In the genomic region with DNA sequence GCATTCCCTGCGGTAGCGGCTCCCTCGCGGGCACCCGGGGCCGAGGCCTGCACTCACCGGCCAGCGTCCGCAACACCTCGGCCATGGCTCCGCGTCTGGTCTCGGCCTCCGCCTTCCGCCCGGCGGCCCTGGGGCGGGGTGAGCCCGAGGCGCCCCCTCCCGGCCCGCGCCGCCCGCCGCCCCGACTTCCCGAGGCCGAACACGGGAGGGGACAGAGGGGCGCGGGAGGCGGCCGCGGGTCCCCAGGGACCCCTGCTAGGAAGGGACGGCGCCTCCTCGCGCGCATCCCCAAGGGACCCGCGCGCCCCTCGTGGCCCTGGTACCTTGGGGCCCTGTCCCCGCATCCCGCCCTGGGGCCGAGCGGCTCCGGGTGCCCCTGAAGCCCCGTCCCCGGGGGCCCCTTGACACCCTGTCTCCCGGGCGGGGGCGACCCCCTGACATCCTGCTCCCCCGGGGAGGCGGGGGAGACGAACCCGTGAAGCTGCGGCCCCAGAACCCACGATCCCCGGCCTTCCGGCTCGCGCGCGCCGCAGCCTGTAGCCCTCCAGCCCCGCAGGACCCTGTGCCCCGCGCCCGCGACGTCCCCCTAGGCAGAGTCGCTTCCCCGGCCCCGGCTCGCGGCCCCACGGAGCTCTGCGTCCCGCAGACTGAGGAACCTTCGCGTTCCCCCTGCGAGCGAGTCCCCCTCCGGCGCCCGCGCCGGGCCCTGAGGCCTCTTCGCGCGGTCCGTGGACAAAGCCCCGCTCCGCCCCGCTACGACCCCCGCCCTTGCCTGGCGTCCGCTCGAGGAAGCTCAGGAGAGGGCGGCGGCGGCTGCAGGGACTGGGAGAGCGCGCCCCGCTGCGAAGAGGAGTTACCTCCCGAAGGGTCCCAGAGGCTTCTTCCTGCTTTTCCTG, we compare ENCODE assay signal across 11 cellular contexts. TPM values are rescaled to one million over a fixed set of nuclear protein-coding genes. Genes with fewer than 3 reads are reported as not detected.
DNase-seq lines count a peak whose midpoint lies in the region; ATAC-seq, FAIRE-seq and TF ChIP-seq lines count a peak whose summit lies in the region.
"Had no signal": no experiment of that assay in that cellular context is flagged by ENCODE, and none has a peak within 500 bp of the region (broad histone marks: within the 10 kb centered on the region; RNA-seq: fewer than 3 reads in every experiment).

A gene (minus strand): TSS at position 97 of the 896 bp plus-strand sequence.

- no peaks in the 10 kb centered on the region for H3K9me1 ChIP-seq in K562 (ENCODE audit: control insufficient read depth, insufficient read depth, low read length)

- FAIRE-seq in K562 (lab: Jason Lieb, UNC) = no peak
- FAIRE-seq in kidney (lab: Jason Lieb, UNC) = no peak
- FAIRE-seq in small intestine (lab: Jason Lieb, UNC) = no peak

- peak; percentile 25 to 63 for TF ChIP-seq RAD21 in K562 (CRISPR knock-in tag; conservative IDR thresholded peaks at IDR 0.05 in 1 of 2, IDR thresholded peaks at IDR 0.05 in 1 of 2)

- no peaks in the 10 kb centered on the region for H3K9me3 ChIP-seq in GM23248 (ENCODE audit: low read depth)
- peaks cover 7% of the 10 kb centered on the region; the same call in 1 of the 2 replicates for H3K9me3 ChIP-seq in K562 (replicated peaks; ENCODE audit: control insufficient read depth, insufficient read depth, low read depth, low read length)
- no peaks in the 10 kb centered on the region for H3K9me3 ChIP-seq in kidney (ENCODE audit: control insufficient read depth in 1 of 2, low read length in 2 of 2)
- no peaks in the 10 kb centered on the region for H3K9me3 ChIP-seq in small intestine (ENCODE audit: control insufficient read depth, low read depth)
- no peaks in the 10 kb centered on the region for H3K9me3 ChIP-seq in effector memory CD4-positive, alpha-beta T cell (ENCODE audit: control insufficient read depth, low read length)

- H2AFZ ChIP-seq in GM23248 = no peak within 1 kb of the TSS
- peak within 1 kb of the TSS; percentile 81 for H2AFZ ChIP-seq in K562 (ENCODE audit: low read depth, low read length)

- H3K4me1 ChIP-seq in GM23248 (ENCODE audit: insufficient read depth) = no peaks in the 10 kb centered on the region
- H3K4me1 ChIP-seq in K562 (replicated peaks in 1 of 2; ENCODE audit: control insufficient read depth in 2 of 2, insufficient read depth in 2 of 2, low read length in 2 of 2) = peaks cover 41 to 42% of the 10 kb centered on the region in 2 experiments
- peaks cover 0 to 2% of the 10 kb centered on the region in 2 donors for H3K4me1 ChIP-seq in kidney (ENCODE audit: control insufficient read depth in 1 of 2, insufficient read depth in 1 of 2, low read depth in 1 of 2, low read length in 2 of 2)
- H3K4me1 ChIP-seq in small intestine (ENCODE audit: control insufficient read depth in 2 of 2, insufficient read depth in 1 of 2, low read depth in 1 of 2, low read length in 1 of 2) = no peaks in the 10 kb centered on the region
- H3K4me1 ChIP-seq in effector memory CD4-positive, alpha-beta T cell (ENCODE audit: control insufficient read depth, insufficient read depth, low read length, poor library complexity, severe bottlenecking) = peaks cover 6% of the 10 kb centered on the region

- TF ChIP-seq CTCF in K562 (IDR thresholded peaks at IDR 0.05 in 2 of 3, conservative IDR thresholded peaks at IDR 0.05 in 1 of 3; ENCODE audit: insufficient read depth in 2 of 3, low read depth in 1 of 3, low read length in 3 of 3) (peak; percentile 24 to 56 (median 45); a peak in 3 of 6 replicates), kidney (IDR thresholded peaks at IDR 0.05; ENCODE audit: borderline replicate concordance, extremely low read depth, insufficient read depth) (peak; percentile 41)

- peaks cover 70% of the 10 kb centered on the region for H3K27me3 Mint-ChIP-seq in activated T-cell treated with anti-CD3 and anti-CD28 coated beads, Interleukin-2, amount 50 U/mL, for 24 hours

- H3K4me1 Mint-ChIP-seq in activated T-cell treated with anti-CD3 and anti-CD28 coated beads, Interleukin-2, amount 50 U/mL, for 24 hours (ENCODE audit: low read depth) = peaks cover 2% of the 10 kb centered on the region

- H3K79me2 ChIP-seq in GM23248 (ENCODE audit: insufficient read depth) = no peaks in the 10 kb centered on the region
- H3K79me2 ChIP-seq in K562 (ENCODE audit: control insufficient read depth, insufficient read depth, low read length) = peaks cover 57% of the 10 kb centered on the region

- no peak for TF ChIP-seq EP300 in K562 (IDR thresholded peaks at IDR 0.05; ENCODE audit: low read length)

- no peaks in the 10 kb centered on the region for H3K9me3 Mint-ChIP-seq in activated T-cell treated with anti-CD3 and anti-CD28 coated beads, Interleukin-2, amount 50 U/mL, for 24 hours
- H3K9me3 Mint-ChIP-seq: activated naive CD8-positive, alpha-beta T cell treated with anti-CD3 and anti-CD28 coated beads, Interleukin-2, amount 50 U/mL, for 24 hours had no signal

- no peak within 1 kb of the TSS for H3K27ac Mint-ChIP-seq in activated T-cell treated with anti-CD3 and anti-CD28 coated beads, Interleukin-2, amount 50 U/mL, for 24 hours
- H3K27ac Mint-ChIP-seq: activated naive CD8-positive, alpha-beta T cell treated with anti-CD3 and anti-CD28 coated beads, Interleukin-2, amount 50 U/mL, for 24 hours had no signal

- no peaks in the 10 kb centered on the region for H3F3A ChIP-seq in GM23248 (ENCODE audit: insufficient read depth)

- peak; percentile 10 for DNase-seq in GM23248
- peak; percentile 74 to 89 (median 85) for DNase-seq in K562 (ENCODE audit: extremely low read depth in 1 of 4, low spot score in 3 of 4)
- no peak for DNase-seq in kidney
- DNase-seq in small intestine = peak; percentile 55
- no peak for DNase-seq in effector memory CD4-positive, alpha-beta T cell
- no peak for DNase-seq in NCI-H446 (lab: John Stamatoyannopoulos, UW)
- DNase-seq in effector CD4-positive, alpha-beta T cell = no peak
- no peak for DNase-seq in activated T-cell treated with anti-CD3 and anti-CD28 coated beads, Interleukin-2, amount 50 U/mL, for 24 hours
- DNase-seq: activated naive CD8-positive, alpha-beta T cell treated with anti-CD3 and anti-CD28 coated beads, Interleukin-2, amount 50 U/mL, for 24 hours; kidney glomerular epithelial cell had no signal

- WGBS in GM23248 (ENCODE audit: low coverage in 1 of 2, low lambda C conversion rate in 2 of 2, missing lambda C conversion rate in 2 of 2), 2 experiments = 2 to 3% methylated on average over 41 to 83 of the region's 110 CpGs
- WGBS in K562 (ENCODE audit: insufficient coverage, low coverage, missing lambda C conversion rate) = 2% methylated on average over 9 of the region's 110 CpGs
- WGBS in small intestine, 3 donors = 0 to 2% (median 1%) methylated on average over 64 to 110 of the region's 110 CpGs

- H3K9me2 ChIP-seq in GM23248 (ENCODE audit: insufficient read depth) = no peaks in the 10 kb centered on the region

- H3K4me3 Mint-ChIP-seq in activated T-cell treated with anti-CD3 and anti-CD28 coated beads, Interleukin-2, amount 50 U/mL, for 24 hours = no peak within 1 kb of the TSS
- H3K4me3 Mint-ChIP-seq: activated naive CD8-positive, alpha-beta T cell treated with anti-CD3 and anti-CD28 coated beads, Interleukin-2, amount 50 U/mL, for 24 hours had no signal

- no peaks in the 10 kb centered on the region for H3K36me3 Mint-ChIP-seq in activated T-cell treated with anti-CD3 and anti-CD28 coated beads, Interleukin-2, amount 50 U/mL, for 24 hours (ENCODE audit: low read depth)

- H3K36me3 ChIP-seq in GM23248 (ENCODE audit: low read depth) (no peaks in the 10 kb centered on the region), K562 (ENCODE audit: control insufficient read depth, insufficient read depth, low read length) (peaks cover 13% of the 10 kb centered on the region), kidney (ENCODE audit: control insufficient read depth in 1 of 2, insufficient read depth in 2 of 2, low read length in 2 of 2) (no peaks in the 10 kb centered on the region), small intestine (ENCODE audit: control insufficient read depth in 2 of 2, insufficient read depth in 2 of 2, low read length in 2 of 2) (no peaks in the 10 kb centered on the region)
- H3K36me3 ChIP-seq in effector memory CD4-positive, alpha-beta T cell (ENCODE audit: control insufficient read depth, insufficient read depth, low read length) = no peaks in the 10 kb centered on the region

- peaks cover 70% of the 10 kb centered on the region for H3K27me3 ChIP-seq in GM23248 (replicated peaks; ENCODE audit: insufficient read depth)
- no peaks in the 10 kb centered on the region for H3K27me3 ChIP-seq in K562 (ENCODE audit: control insufficient read depth in 2 of 2, insufficient read depth in 2 of 2, low read length in 2 of 2)
- H3K27me3 ChIP-seq in small intestine (ENCODE audit: control insufficient read depth in 2 of 2, insufficient read depth in 2 of 2, low read length in 2 of 2) = peaks cover 0 to 12% of the 10 kb centered on the region in 2 donors
- H3K27me3 ChIP-seq in effector memory CD4-positive, alpha-beta T cell (replicated peaks; ENCODE audit: control insufficient read depth, insufficient read depth, low read length, poor library complexity, severe bottlenecking) = peaks cover 12% of the 10 kb centered on the region

- H4K20me1 ChIP-seq in GM23248 (ENCODE audit: insufficient read depth) (no peaks in the 10 kb centered on the region), K562 (replicated peaks; ENCODE audit: control insufficient read depth, insufficient read depth, low read length) (no peaks in the 10 kb centered on the region)

- in situ Hi-C loops in GM23248 (cut with MboI) = no loop called here
- in situ Hi-C loops in K562 (cut with MboI) = no loop called here

- H3K4me3 ChIP-seq in GM23248 = no peak within 1 kb of the TSS
- peak within 1 kb of the TSS; percentile 75 for H3K4me3 ChIP-seq in K562
- peak within 1 kb of the TSS; percentile 1 to 60 for H3K4me3 ChIP-seq in kidney (ENCODE audit: low read length in 2 of 2)
- peak within 1 kb of the TSS; percentile 58 to 65 for H3K4me3 ChIP-seq in small intestine (ENCODE audit: low read depth in 1 of 2, low read length in 2 of 2)
- no peak within 1 kb of the TSS for H3K4me3 ChIP-seq in effector memory CD4-positive, alpha-beta T cell (ENCODE audit: insufficient read depth, low read depth, low read length, poor library complexity, severe bottlenecking)

- intact Hi-C loops in K562 (cut with micrococcal nuclease) = loop anchor here (10.0 kb wide), 1 partner anchor 49 kb away; no protein-coding TSS in a partner anchor
- intact Hi-C loops in kidney (cut with DNase I) = no loop called here

- peak; percentile 84 for ATAC-seq in K562

- BruUV-seq in K562 (replicated peaks; lab: Mats Ljungman, UMichigan) = no TSS peak

- H3K9ac ChIP-seq in GM23248 (no peak within 1 kb of the TSS), K562 (ENCODE audit: insufficient read depth in 1 of 2, low read depth in 2 of 2, low read length in 2 of 2) (peak within 1 kb of the TSS; percentile 83 to 96), kidney (ENCODE audit: low read length in 2 of 2) (peak within 1 kb of the TSS in 1 of 2 donors; percentile 71)

- CTCF ChIA-PET in K562 (lab: Yijun Ruan, JAX; ENCODE audit: low intra/inter-chr PET ratio) = interaction anchor here (1.1 kb wide), 1 partner anchor 89 kb away, joined by 4 read pairs; no protein-coding TSS in a partner anchor

- peak; percentile 37; the same call in 1 of the 2 replicates for TF ChIP-seq POLR2A in K562 (conservative IDR thresholded peaks at IDR 0.05)

- H3K4me2 ChIP-seq in GM23248 (ENCODE audit: unreplicated experiment) = no peak within 1 kb of the TSS
- peak within 1 kb of the TSS; percentile 79 for H3K4me2 ChIP-seq in K562 (ENCODE audit: insufficient read depth, low read length)

- POLR2A ChIA-PET in K562 (lab: Yijun Ruan, JAX) = interaction anchor here (0.5 to 1.5 kb wide), 7 partner anchors 9 to 131 kb away, joined by 3 to 4 read pairs (median 3); no protein-coding TSS in a partner anchor

- H3K27ac ChIP-seq in GM23248 (no peak within 1 kb of the TSS), K562 (ENCODE audit: extremely low read depth, low read depth, low read length) (peak within 1 kb of the TSS; percentile 84), kidney (ENCODE audit: low read depth in 2 of 2, low read length in 2 of 2) (peak within 1 kb of the TSS; percentile 69 to 74), small intestine (ENCODE audit: low read depth in 1 of 2, low read length in 1 of 2) (peak within 1 kb of the TSS; percentile 86 to 93)
- no peak within 1 kb of the TSS for H3K27ac ChIP-seq in effector memory CD4-positive, alpha-beta T cell (ENCODE audit: insufficient read depth, low read length, poor library complexity, severe bottlenecking)

RNA-seq across cellular contexts. Expression of the gene that starts here (rescaled TPM):
- not detected in 2 replicates for total RNA-seq in GM23248 (2014; rRNA removed; shearing (Covaris generic))
- polyA plus RNA-seq in GM23248 (2016; fragmentation: Nextera tagmentation; extraction: Ambion mirVana) = not detected in 2 replicates
- 38.9 and 65.2 TPM in 2 replicates for total RNA-seq in K562 (2011; cell fraction: chromatin; rRNA removed; ENCODE audit: low replicate concordance)
- total RNA-seq in K562 (2011; cell fraction: nucleolus; rRNA removed) = 20.8 and 22.5 TPM in 2 replicates
- 48.2 and 94.6 TPM in 2 replicates for total RNA-seq in K562 (2011; cell fraction: nucleoplasm; rRNA removed)
- total RNA-seq in K562 (2014; rRNA removed) = 5.0 and 6.1 TPM in 2 replicates
- 5.6 and 6.5 TPM in 2 replicates for total RNA-seq in K562 (2014; rRNA removed; fragmentation: Illumina TruSeq; extraction: Trizol)
- total RNA-seq in K562 (2015; rRNA removed; fragmentation: Illumina TruSeq; extraction: Trizol) = 5.8 and 6.5 TPM in 2 replicates
- 11.9 and 15.3 TPM in 2 replicates for total RNA-seq in K562 (2021)
- 9.9 and 18.7 TPM in 2 replicates for polyA plus RNA-seq in K562 (2011; rRNA removed)
- 10.0 and 10.8 TPM in 2 replicates for polyA plus RNA-seq in K562 (2011; cell fraction: cytosol; rRNA removed)
- polyA plus RNA-seq in K562 (2011; cell fraction: nucleus; rRNA removed) = 54.0 and 57.5 TPM in 2 replicates
- 14.4 and 28.3 TPM in 2 replicates for polyA plus RNA-seq in K562 (2012)
- 16.0 and 18.5 TPM in 2 replicates for polyA plus RNA-seq in K562 (2014; fragmentation: Illumina TruSeq; extraction: Trizol)
- polyA plus RNA-seq in K562 (2014; fragmentation: Nextera tagmentation; extraction: Ambion mirVana) = 10 to 100 TPM; 16.9 to 21.9 TPM
- 13.3 and 16.6 TPM in 2 replicates for polyA plus RNA-seq in K562 (2014; rRNA removed)
- polyA minus RNA-seq in K562 (2011; rRNA and poly(A)+ RNA removed) = 6.4 and 6.8 TPM in 2 replicates
- 7.1 and 10.8 TPM in 2 replicates for polyA minus RNA-seq in K562 (2011; cell fraction: cytosol; rRNA and poly(A)+ RNA removed)
- polyA minus RNA-seq in K562 (2011; cell fraction: nucleus; rRNA and poly(A)+ RNA removed) = 6.6 and 11.7 TPM in 2 replicates
- 29.0 TPM for total RNA-seq in kidney
- polyA plus RNA-seq in kidney (ENCODE audit: insufficient read depth, low read depth, low replicate concordance) = 25.0 TPM
- 10 to 100 TPM in 2 of 3 donors, 1 to 10 TPM in 1; 9.5 to 44.1 (median 19.7) TPM for polyA plus RNA-seq in small intestine
- total RNA-seq: M059J had no signal

Comparison
In these comparisons a context has a peak if more than half of its experiments do, and no peak if none do; other contexts are left out.
1. RNA of the gene that starts here (polyA plus RNA-seq): 25.0 TPM in kidney (single experiment), 9.5 to 44.1 TPM in small intestine and 9.9 to 57.5 TPM in K562; not detected in GM23248; every median in the first group is over 10 times any median in the second.
2. Peak in DNase-seq in GM23248; RNA of the gene not detected or under 1 TPM.
3. DNase-seq: peak in K562 (4 of 4) and small intestine (single experiment); none in kidney (single experiment), effector memory CD4-positive, alpha-beta T cell (0 of 3), NCI-H446 (0 of 2), effector CD4-positive, alpha-beta T cell (single experiment) and activated T-cell treated with anti-CD3 and anti-CD28 coated beads, Interleukin-2, amount 50 U/mL, for 24 hours (single experiment).
4. H3K27ac ChIP-seq: peak in K562 (single experiment), kidney (2 of 2) and small intestine (2 of 2); none in GM23248 (single experiment) and effector memory CD4-positive, alpha-beta T cell (single experiment).
5. H3K4me3 ChIP-seq: peak in K562 (single experiment), kidney (2 of 2) and small intestine (2 of 2); none in GM23248 (single experiment) and effector memory CD4-positive, alpha-beta T cell (single experiment).